11 cellular contexts compared by ENCODE assay signal in the genomic region with DNA sequence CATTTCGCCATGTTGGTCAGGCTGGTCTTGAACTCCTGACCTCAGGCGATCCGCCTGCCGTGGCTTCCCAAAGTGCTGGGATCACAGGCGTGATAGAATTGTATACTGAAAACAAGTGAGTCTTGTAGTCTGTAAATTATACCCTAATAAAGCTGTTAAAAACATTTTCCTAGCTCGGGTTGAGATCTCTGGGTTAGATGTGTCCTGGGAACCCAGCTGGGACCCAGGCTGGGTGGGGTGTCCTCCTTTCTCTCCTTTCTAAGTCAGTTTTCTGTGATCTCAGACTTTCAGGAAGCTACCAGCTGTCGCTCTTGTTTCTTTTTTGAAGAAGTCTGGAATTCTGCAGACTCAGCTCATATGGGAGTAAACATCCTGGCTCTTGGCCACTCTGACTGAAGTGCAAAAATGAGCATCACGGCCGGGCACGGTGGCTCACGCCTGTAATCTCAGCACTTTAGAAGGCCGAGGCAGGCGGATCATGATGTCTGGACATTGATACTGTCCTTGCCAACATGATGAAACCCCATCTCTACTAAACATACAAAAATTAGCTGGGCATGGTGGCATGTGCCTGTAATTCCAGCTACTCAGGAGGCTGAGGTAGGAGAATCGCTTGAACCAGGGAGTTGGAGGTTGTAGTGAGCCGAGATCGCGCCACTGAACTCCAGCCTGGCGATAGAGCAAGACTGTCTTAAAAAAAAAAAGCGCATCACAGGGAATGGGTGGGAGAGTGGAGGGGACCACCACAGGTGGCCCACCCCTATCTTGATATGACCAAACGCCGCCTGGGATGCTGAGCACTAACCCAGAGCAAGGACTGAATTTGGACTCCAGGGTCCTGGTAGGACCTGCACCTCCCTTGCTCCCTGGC. TPM values are rescaled to one million over a fixed set of nuclear protein-coding genes. Genes with fewer than 3 reads are reported as not detected.
DNase-seq lines count a peak whose midpoint lies in the region; ATAC-seq, FAIRE-seq and TF ChIP-seq lines count a peak whose summit lies in the region.
"Had no signal": no experiment of that assay in that cellular context is flagged by ENCODE, and none has a peak within 500 bp of the region (broad histone marks: within the 10 kb centered on the region; RNA-seq: fewer than 3 reads in every experiment).

No MANE protein-coding gene starts in this region.

- H3K36me3 ChIP-seq in mesenchymal stem cell (ENCODE audit: control insufficient read depth in 1 of 2, insufficient read depth in 2 of 2, low read depth in 1 of 2, low read length in 2 of 2) (no peaks in the 10 kb centered on the region), testis (ENCODE audit: low read depth, missing control alignments) (no peaks in the 10 kb centered on the region)

- H2BK15ac ChIP-seq in mesenchymal stem cell (ENCODE audit: low read depth, poor library complexity, severe bottlenecking), result peak overlapping the region; percentile 69

- peaks cover 15 to 22% of the 10 kb centered on the region in 2 donors for H3K27me3 Mint-ChIP-seq in T-cell

- H3K36me3 Mint-ChIP-seq in T-cell, result no peaks in the 10 kb centered on the region
- H3K36me3 Mint-ChIP-seq: IgD-negative memory B cell had no signal

- peak overlapping the region; percentile 57 to 64 for H3K4ac ChIP-seq in mesenchymal stem cell (ENCODE audit: low read depth in 1 of 2, low read length in 2 of 2)

- 47% methylated on average over 20 of the region's 21 CpGs for WGBS in mesenchymal stem cell
- 38 to 44% methylated on average over 21 of the region's 21 CpGs for WGBS in testis, 2 donors

- peak overlapping the region; percentile 19 for H3K4me2 ChIP-seq in mesenchymal stem cell (ENCODE audit: low read length, poor library complexity, severe bottlenecking)

- ATAC-seq in T-cell (replicated peaks in 1 of 4) (no peak), GM18519 (IDR thresholded peaks at IDR 0.05; ENCODE audit: low FRiP score, unreplicated experiment) (no peak), GM21528 (IDR thresholded peaks at IDR 0.05; ENCODE audit: low FRiP score, unreplicated experiment) (no peak)

- no peak for TF ChIP-seq CTCF in testis (IDR thresholded peaks at IDR 0.05)

- POLR2A ChIA-PET in T-cell (lab: Charles Lee), result no interaction called here

- DNase-seq in mesenchymal stem cell (peak; percentile 89), testis (peak; percentile 80), T-cell (no peak)
- no peak for DNase-seq in stimulated activated CD4-positive, alpha-beta T cell treated with anti-CD3 and anti-CD28 coated beads, Interleukin-1b, Interleukin-23, amount 100 ng/mL, for 48 hours
- DNase-seq: SIG-M5 had no signal

- H3K4me1 Mint-ChIP-seq in T-cell, result peaks cover 0 to 5% (median 4%) of the 10 kb centered on the region in 3 donors

- H2BK120ac ChIP-seq in mesenchymal stem cell (ENCODE audit: low read depth, low read length), result peak overlapping the region; percentile 61

- CTCF ChIA-PET in T-cell (lab: Charles Lee), result no interaction called here

- H3K9me3 ChIP-seq in mesenchymal stem cell (ENCODE audit: control insufficient read depth, low read length) (no peaks in the 10 kb centered on the region), testis (no peaks in the 10 kb centered on the region)

- peak overlapping the region; percentile 63 to 72 for H3K18ac ChIP-seq in mesenchymal stem cell (ENCODE audit: low read depth in 1 of 2, low read length in 2 of 2)

- H2BK12ac ChIP-seq in mesenchymal stem cell (ENCODE audit: low read length in 2 of 2), result peak overlapping the region; percentile 66 to 91

- H4K8ac ChIP-seq in mesenchymal stem cell (ENCODE audit: low read length), result peak overlapping the region; percentile 77

- H3K27me3 ChIP-seq in mesenchymal stem cell (ENCODE audit: control insufficient read depth in 1 of 2, insufficient read depth in 1 of 2, low read length in 2 of 2) (no peaks in the 10 kb centered on the region), testis (no peaks in the 10 kb centered on the region)

- no peak overlapping the region for H2AFZ ChIP-seq in mesenchymal stem cell (ENCODE audit: low read depth, low read length)

- H3K14ac ChIP-seq in mesenchymal stem cell (ENCODE audit: low read length in 2 of 2), result peak overlapping the region in 1 of 2 experiments; percentile 7

- no peaks in the 10 kb centered on the region for H3K79me1 ChIP-seq in mesenchymal stem cell (replicated peaks; ENCODE audit: low read length, poor library complexity, severe bottlenecking)

- peak overlapping the region; percentile 66 for H3K9ac ChIP-seq in mesenchymal stem cell (ENCODE audit: low read length)

- H3K27ac ChIP-seq in mesenchymal stem cell (ENCODE audit: low read length, poor library complexity, severe bottlenecking), result peak overlapping the region; percentile 56
- peak overlapping the region; percentile 89 to 90 for H3K27ac ChIP-seq in testis

- intact Hi-C loops in testis (cut with DNase I; ENCODE audit: low total_unique reads), result no loop called here

- H3K4me3 ChIP-seq in mesenchymal stem cell (ENCODE audit: insufficient read depth in 1 of 2, low read depth in 1 of 2, low read length in 2 of 2) (no peak overlapping the region), testis (no peak overlapping the region)

- no peak overlapping the region for H3K27ac Mint-ChIP-seq in T-cell
- H3K27ac Mint-ChIP-seq: IgD-negative memory B cell had no signal

- TF ChIP-seq POLR2A in testis (IDR thresholded peaks at IDR 0.05), result no peak

- H2AK5ac ChIP-seq in mesenchymal stem cell (ENCODE audit: low read length, severe bottlenecking), result peak overlapping the region; percentile 82

- no peak overlapping the region for H3K4me3 Mint-ChIP-seq in T-cell
- H3K4me3 Mint-ChIP-seq: IgD-negative memory B cell had no signal

- H3K9me3 Mint-ChIP-seq in T-cell, result no peaks in the 10 kb centered on the region
- H3K9me3 Mint-ChIP-seq: IgD-negative memory B cell had no signal

- peak; percentile 88 for FAIRE-seq in endometrium (lab: Jason Lieb, UNC)
- FAIRE-seq: H1 had no signal

- peak overlapping the region; percentile 90 for H4K91ac ChIP-seq in mesenchymal stem cell (ENCODE audit: low read length)

- H2BK5ac ChIP-seq in mesenchymal stem cell (ENCODE audit: low read depth, low read length, poor library complexity, severe bottlenecking), result no peak overlapping the region

- H3K4me1 ChIP-seq in mesenchymal stem cell (ENCODE audit: control insufficient read depth, insufficient read depth, low read depth, low read length) (peaks cover 19% of the 10 kb centered on the region), testis (peaks cover 35% of the 10 kb centered on the region)

- H3K23ac ChIP-seq in mesenchymal stem cell (ENCODE audit: low read length in 2 of 2), result no peak overlapping the region

TF ChIP-seq in PFSK-1, 5 proteins besides CTCF, POLR2A, EP300 and RAD21 (continues in another document):
- peak; percentile 29 for TF ChIP-seq FOXP2 (optimal IDR thresholded peaks at IDR 0.05; ENCODE audit: borderline replicate concordance, extremely low read depth, extremely low read length, insufficient read depth)
- no peak for TF ChIP-seq SIN3A (IDR thresholded peaks at IDR 0.05; ENCODE audit: borderline replicate concordance, insufficient read depth, low read length)
- no peak for TF ChIP-seq POLR2AphosphoS5 (IDR thresholded peaks at IDR 0.05; ENCODE audit: low read depth, low read length)

RNA-seq across cellular contexts. Expression of a gene that starts 9.9 kb away (rescaled TPM):
- polyA plus RNA-seq in PFSK-1 (2012; ENCODE audit: insufficient read length, low read depth), result 29.4 TPM
- polyA plus RNA-seq in mesenchymal stem cell (2013, experiment 1 of 2), result 16.7 TPM
- 17.3 TPM for polyA plus RNA-seq in mesenchymal stem cell (2013, experiment 2 of 2)
- total RNA-seq in testis (10 to 100 TPM; 39.4 to 48.7 TPM), T-cell (10 to 100 TPM; 74.4 to 78.7 (median 74.6) TPM)
- 39.3 TPM for polyA plus RNA-seq in testis (ENCODE audit: insufficient read depth, low read depth, low replicate concordance)

RNA-seq across cellular contexts. Expression of a gene that starts 12.7 kb away (rescaled TPM):
- 8.6 TPM for polyA plus RNA-seq in PFSK-1 (2012; ENCODE audit: insufficient read length, low read depth)
- polyA plus RNA-seq in mesenchymal stem cell (2013, experiment 1 of 2), result 175 TPM
- polyA plus RNA-seq in mesenchymal stem cell (2013, experiment 2 of 2), result 164 TPM
- total RNA-seq in testis (10 to 100 TPM; 53.3 to 80.0 TPM), T-cell (1 to 10 TPM in 3 of 5 donors, under 1 TPM in 1, not detected in 1; 0.35 to 1.7 (median 1.4) TPM)
- polyA plus RNA-seq in testis (ENCODE audit: insufficient read depth, low read depth, low replicate concordance), result 105 TPM

RNA-seq across cellular contexts. Expression of a gene that starts 33.5 kb away (rescaled TPM):
- polyA plus RNA-seq in PFSK-1 (2012; ENCODE audit: insufficient read length, low read depth), result 253 TPM
- 373 TPM for polyA plus RNA-seq in mesenchymal stem cell (2013, experiment 1 of 2)
- 366 TPM for polyA plus RNA-seq in mesenchymal stem cell (2013, experiment 2 of 2)
- 100 to 1,000 TPM; 112 to 223 TPM for total RNA-seq in testis
- 103 TPM for polyA plus RNA-seq in testis (ENCODE audit: insufficient read depth, low read depth, low replicate concordance)
- 100 to 1,000 TPM in 1 of 5 donors, 10 to 100 TPM in 4; 55.5 to 101 (median 85.1) TPM for total RNA-seq in T-cell

RNA-seq across cellular contexts. Expression of a gene that starts 33.6 kb away (rescaled TPM):
- 3.5 TPM for polyA plus RNA-seq in PFSK-1 (2012; ENCODE audit: insufficient read length, low read depth)
- 4.3 TPM for polyA plus RNA-seq in mesenchymal stem cell (2013, experiment 1 of 2)
- polyA plus RNA-seq in mesenchymal stem cell (2013, experiment 2 of 2), result 3.6 TPM
- total RNA-seq in testis (1 to 10 TPM; 7.0 to 9.1 TPM), T-cell (1 to 10 TPM; 3.1 to 6.9 (median 6.1) TPM)
- 1.9 TPM for polyA plus RNA-seq in testis (ENCODE audit: insufficient read depth, low read depth, low replicate concordance)

RNA-seq across cellular contexts. Expression of a gene that starts 37.2 kb away (rescaled TPM):
- 1.4 TPM for polyA plus RNA-seq in PFSK-1 (2012; ENCODE audit: insufficient read length, low read depth)
- 0.39 TPM for polyA plus RNA-seq in mesenchymal stem cell (2013, experiment 1 of 2)
- polyA plus RNA-seq in mesenchymal stem cell (2013, experiment 2 of 2), result 0.38 TPM
- 10 to 100 TPM; 14.9 to 26.0 TPM for total RNA-seq in testis
- polyA plus RNA-seq in testis (ENCODE audit: insufficient read depth, low read depth, low replicate concordance), result 59.4 TPM
- total RNA-seq in T-cell, result 1 to 10 TPM in 4 of 5 donors, under 1 TPM in 1; 0.68 to 4.6 (median 3.6) TPM
- polyA plus RNA-seq: IgD-negative memory B cell had no signal

Comparison
In these comparisons a context has a peak if more than half of its experiments do, and no peak if none do; other contexts are left out.
1. DNase-seq: peak in mesenchymal stem cell (single experiment) and testis (single experiment); none in stimulated activated CD4-positive, alpha-beta T cell treated with anti-CD3 and anti-CD28 coated beads, Interleukin-1b, Interleukin-23, amount 100 ng/mL, for 48 hours (single experiment) and T-cell (0 of 34).
2. RNA of a gene that starts 12.7 kb away (total RNA-seq): 53.3 to 80.0 TPM in testis; 0.35 to 1.7 TPM in T-cell; every median in the first group is over 10 times any median in the second.